18 cellular contexts compared by ENCODE assay signal in the genomic region with DNA sequence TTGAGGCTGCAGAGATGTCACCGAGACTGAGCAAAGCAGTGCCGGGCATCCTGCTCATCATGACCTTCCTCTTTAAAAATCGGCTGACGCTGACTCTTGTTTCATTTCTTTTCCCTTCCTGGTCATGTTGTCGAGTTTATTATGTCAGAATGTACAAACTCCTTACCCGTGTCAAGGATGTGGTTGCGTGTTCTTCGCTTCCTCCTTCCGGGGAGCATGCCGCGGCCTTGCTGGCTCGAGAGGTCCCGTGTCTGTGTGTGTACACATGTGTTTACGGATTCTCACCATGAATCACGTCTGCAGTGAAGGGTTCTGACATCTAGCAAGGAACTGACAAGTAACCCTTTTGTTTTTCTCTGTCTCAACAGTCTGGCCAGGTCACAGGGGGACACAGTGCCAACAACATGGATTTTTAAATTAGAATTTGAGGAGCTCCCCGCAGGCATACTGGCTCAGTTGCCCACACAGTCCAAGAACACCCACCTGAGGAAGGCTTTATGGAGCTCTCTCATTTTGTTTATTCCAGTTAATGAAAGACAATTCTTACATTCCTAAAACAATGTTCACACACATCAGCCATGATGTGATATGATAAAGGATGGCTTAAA.
DNase-seq lines count a peak whose midpoint lies in the region; TF ChIP-seq lines count a peak whose summit lies in the region.
"Had no signal": no experiment of that assay in that cellular context is flagged by ENCODE, and none has a peak within 500 bp of the region (broad histone marks: within the 10 kb centered on the region; RNA-seq: fewer than 3 reads in every experiment).

No MANE protein-coding gene starts in this region.

- no peaks in the 10 kb centered on the region for H3K27me3 ChIP-seq in vagina
- peaks cover 60% of the 10 kb centered on the region for H3K27me3 ChIP-seq in PC-9 (ENCODE audit: insufficient read depth, low read depth)
- H3K27me3 ChIP-seq: cardiac muscle cell, upper lobe of right lung had no signal

- BruUV-seq in PC-9 (replicated peaks; lab: Mats Ljungman, UMichigan) = no TSS peak

- H3K27ac ChIP-seq in vagina (peak overlapping the region; percentile 33), PC-9 (no peak overlapping the region)
- H3K27ac ChIP-seq: A549, cardiac muscle cell, upper lobe of right lung had no signal

- intact Hi-C loops in vagina (cut with DNase I) (no loop called here), PC-9 (cut with micrococcal nuclease; ENCODE audit: unreplicated experiment) (no loop called here)

- CTCF ChIA-PET in PC-9 (lab: Charles Lee) = no interaction called here

- no peaks in the 10 kb centered on the region for H3K79me2 ChIP-seq in PC-9 (ENCODE audit: low read depth)

- H3K9me3 Mint-ChIP-seq in activated naive CD4-positive, alpha-beta T cell treated with anti-CD3 and anti-CD28 coated beads, Interleukin-2, amount 50 U/mL, for 24 hours = no peaks in the 10 kb centered on the region
- H3K9me3 Mint-ChIP-seq: activated naive CD8-positive, alpha-beta T cell treated with anti-CD3 and anti-CD28 coated beads, Interleukin-2, amount 50 U/mL, for 24 hours had no signal

- peaks cover 1% of the 10 kb centered on the region for H3K27me3 Mint-ChIP-seq in activated naive CD4-positive, alpha-beta T cell treated with anti-CD3 and anti-CD28 coated beads, Interleukin-2, amount 50 U/mL, for 24 hours
- H3K27me3 Mint-ChIP-seq: activated naive CD8-positive, alpha-beta T cell treated with anti-CD3 and anti-CD28 coated beads, Interleukin-2, amount 50 U/mL, for 24 hours had no signal

- H3K36me3 ChIP-seq in vagina (no peaks in the 10 kb centered on the region), PC-9 (ENCODE audit: low read depth) (no peaks in the 10 kb centered on the region)
- H3K36me3 ChIP-seq: cardiac muscle cell, upper lobe of right lung had no signal

- H3K4me1 ChIP-seq in vagina (peaks cover 15% of the 10 kb centered on the region), PC-9 (replicated peaks; ENCODE audit: insufficient read depth) (no peaks in the 10 kb centered on the region)
- H3K4me1 ChIP-seq: A549, upper lobe of right lung had no signal

- H4K20me1 ChIP-seq in PC-9 (ENCODE audit: insufficient read depth) = peaks cover 4% of the 10 kb centered on the region; the same call in 1 of the 2 replicates

- H3K4me3 ChIP-seq in vagina (no peak overlapping the region), PC-9 (no peak overlapping the region)
- H3K4me3 ChIP-seq: A549, cardiac muscle cell, upper lobe of right lung had no signal

- in situ Hi-C loops in SK-MEL-5 (cut with HindIII; ENCODE audit: low pct_unique_long_range_greater_than_20kb, low sequenced_read_pairs) = no loop called here

- no peak for DNase-seq in activated naive CD4-positive, alpha-beta T cell treated with Interleukin-2 at 50 U/mL for 16 hours
- peak; percentile 5 for DNase-seq in SK-MEL-5 (ENCODE audit: low read depth, low spot score)
- peak; percentile 3 for DNase-seq in medulla oblongata (ENCODE audit: extremely low spot score)
- no peak for DNase-seq in vagina (ENCODE audit: extremely low spot score in 2 of 2)
- DNase-seq in NCI-H774 (lab: John Stamatoyannopoulos, UW) = no peak
- DNase-seq in T-helper 9 cell = no peak
- no peak for DNase-seq in PC-9
- DNase-seq: activated CD4-positive, CD25-positive, alpha-beta regulatory T cell treated with anti-CD3 and anti-CD28 coated beads, Interleukin-2, amount 50 U/mL, for 72 hours; activated naive CD8-positive, alpha-beta T cell treated with anti-CD3 and anti-CD28 coated beads, Interleukin-2, amount 50 U/mL, for 24 hours; CD4-positive, CD25-positive, alpha-beta regulatory T cell; erythroblast; NCI-H187; NCI-H226; stimulated activated naive CD4-positive, alpha-beta T cell; upper lobe of right lung had no signal

- no peaks in the 10 kb centered on the region for H3K4me1 Mint-ChIP-seq in activated naive CD4-positive, alpha-beta T cell treated with anti-CD3 and anti-CD28 coated beads, Interleukin-2, amount 50 U/mL, for 24 hours
- H3K4me1 Mint-ChIP-seq: activated naive CD8-positive, alpha-beta T cell treated with anti-CD3 and anti-CD28 coated beads, Interleukin-2, amount 50 U/mL, for 24 hours; CD4-positive, CD25-positive, alpha-beta regulatory T cell had no signal

- H3K27ac Mint-ChIP-seq in activated naive CD4-positive, alpha-beta T cell treated with anti-CD3 and anti-CD28 coated beads, Interleukin-2, amount 50 U/mL, for 24 hours = peak overlapping the region; percentile 57
- H3K27ac Mint-ChIP-seq: activated naive CD8-positive, alpha-beta T cell treated with anti-CD3 and anti-CD28 coated beads, Interleukin-2, amount 50 U/mL, for 24 hours; CD4-positive, CD25-positive, alpha-beta regulatory T cell had no signal

- H3F3A ChIP-seq in PC-9 (ENCODE audit: insufficient read depth, low read depth) = no peaks in the 10 kb centered on the region

- H3K4me2 ChIP-seq in PC-9 = no peak overlapping the region
- H3K4me2 ChIP-seq: A549 had no signal

- H2AFZ ChIP-seq in PC-9 = no peak overlapping the region; the same call in 1 of the 2 replicates

- H3K4me3 Mint-ChIP-seq in activated naive CD4-positive, alpha-beta T cell treated with anti-CD3 and anti-CD28 coated beads, Interleukin-2, amount 50 U/mL, for 24 hours = no peak overlapping the region
- H3K4me3 Mint-ChIP-seq: activated naive CD8-positive, alpha-beta T cell treated with anti-CD3 and anti-CD28 coated beads, Interleukin-2, amount 50 U/mL, for 24 hours; CD4-positive, CD25-positive, alpha-beta regulatory T cell had no signal

- H3K36me3 Mint-ChIP-seq in activated naive CD4-positive, alpha-beta T cell treated with anti-CD3 and anti-CD28 coated beads, Interleukin-2, amount 50 U/mL, for 24 hours = no peaks in the 10 kb centered on the region
- H3K36me3 Mint-ChIP-seq: CD4-positive, CD25-positive, alpha-beta regulatory T cell had no signal

- H3K9me2 ChIP-seq in PC-9 (ENCODE audit: insufficient read depth) = no peaks in the 10 kb centered on the region

- POLR2A ChIA-PET in PC-9 (lab: Charles Lee; ENCODE audit: unreplicated experiment) = no interaction called here

- TF ChIP-seq POLR2A in vagina (IDR thresholded peaks at IDR 0.05) = no peak

- no peak for TF ChIP-seq CTCF in vagina (IDR thresholded peaks at IDR 0.05)
- TF ChIP-seq CTCF in PC-9 (conservative IDR thresholded peaks at IDR 0.05) = no peak

- H3K9me3 ChIP-seq in vagina (no peaks in the 10 kb centered on the region), PC-9 (ENCODE audit: insufficient read depth, low read depth) (no peaks in the 10 kb centered on the region)
- H3K9me3 ChIP-seq: A549, upper lobe of right lung had no signal

Comparison
In these comparisons a context has a peak if more than half of its experiments do, and no peak if none do; other contexts are left out.
1. DNase-seq: peak in SK-MEL-5 (single experiment) and medulla oblongata (single experiment); none in activated naive CD4-positive, alpha-beta T cell treated with Interleukin-2 at 50 U/mL for 16 hours (single experiment), vagina (0 of 2), NCI-H774 (single experiment), T-helper 9 cell (single experiment) and PC-9 (0 of 2).